Comparison of ENCODE assay signal across 9 cellular contexts in genomic region chr9:137454506-137455360, GRCh38. TPM values are rescaled to one million over a fixed set of nuclear protein-coding genes. Genes with fewer than 3 reads are reported as not detected.
DNase-seq lines count a peak whose midpoint lies in the region; ATAC-seq, FAIRE-seq and TF ChIP-seq lines count a peak whose summit lies in the region.
"Had no signal": no experiment of that assay in that cellular context is flagged by ENCODE, and none has a peak within 500 bp of the region (broad histone marks: within the 10 kb centered on the region; RNA-seq: fewer than 3 reads in every experiment).

No MANE protein-coding gene starts in this region.

- ATAC-seq in A549 (no peak), GM18519 (IDR thresholded peaks at IDR 0.05; ENCODE audit: low FRiP score, unreplicated experiment) (no peak), HG03565 (IDR thresholded peaks at IDR 0.05; ENCODE audit: unreplicated experiment) (no peak), HG03280 (IDR thresholded peaks at IDR 0.05; ENCODE audit: unreplicated experiment) (no peak)

- no peak for TF ChIP-seq POLR2A in A549 (IDR thresholded peaks at IDR 0.05; ENCODE audit: low read length)
- TF ChIP-seq POLR2A in endothelial cell of umbilical vein (IDR thresholded peaks at IDR 0.05; ENCODE audit: low read depth, low read length), result no peak

- no peaks in the 10 kb centered on the region for H4K20me1 ChIP-seq in endothelial cell of umbilical vein (replicated peaks; ENCODE audit: control insufficient read depth, extremely low read depth, insufficient read depth, low read length)

- H3K27me3 ChIP-seq in NT2/D1 (ENCODE audit: insufficient read depth, insufficient read length) (no peaks in the 10 kb centered on the region), endothelial cell of umbilical vein (ENCODE audit: control insufficient read depth in 2 of 2, insufficient read depth in 2 of 2, low read length in 2 of 2) (no peaks in the 10 kb centered on the region), mucosa of rectum (ENCODE audit: control insufficient read depth in 2 of 2, insufficient read depth in 2 of 2, low read length in 2 of 2) (no peaks in the 10 kb centered on the region)

- peaks cover 36% of the 10 kb centered on the region for H3K4me1 ChIP-seq in A549
- H3K4me1 ChIP-seq in NT2/D1 (ENCODE audit: insufficient read depth, insufficient read length), result peaks cover 50% of the 10 kb centered on the region
- H3K4me1 ChIP-seq in endothelial cell of umbilical vein (ENCODE audit: control insufficient read depth, extremely low read depth, insufficient read depth, low read length), result peaks cover 11% of the 10 kb centered on the region
- H3K4me1 ChIP-seq in mucosa of rectum (ENCODE audit: control insufficient read depth in 2 of 2, insufficient read depth in 2 of 2, low read length in 2 of 2), result peaks cover 21 to 22% of the 10 kb centered on the region in 2 donors

- dilution Hi-C loops in endothelial cell of umbilical vein (cut with MboI; ENCODE audit: extremely low pct_ligation_motif_present, low sequenced_read_pairs), result no loop called here

- TF ChIP-seq EP300 in A549 (IDR thresholded peaks at IDR 0.05), result no peak

- no TSS peak for BruUV-seq in endothelial cell of umbilical vein (replicated peaks; lab: Mats Ljungman, UMichigan)

- no peak for FAIRE-seq in A549 (lab: Jason Lieb, UNC)
- FAIRE-seq in endothelial cell of umbilical vein (lab: Jason Lieb, UNC), result no peak
- FAIRE-seq: G401.6 had no signal

- H3K9me1 ChIP-seq in endothelial cell of umbilical vein (replicated peaks; ENCODE audit: control insufficient read depth, extremely low read depth, insufficient read depth, low read length), result no peaks in the 10 kb centered on the region

- H3K36me3 ChIP-seq in NT2/D1 (ENCODE audit: insufficient read depth, insufficient read length, low read length) (peaks cover 61% of the 10 kb centered on the region), endothelial cell of umbilical vein (ENCODE audit: control insufficient read depth in 2 of 2, extremely low read depth in 1 of 2, insufficient read depth in 2 of 2, low read length in 2 of 2) (peaks cover 3 to 4% of the 10 kb centered on the region in 2 experiments), mucosa of rectum (ENCODE audit: control insufficient read depth in 2 of 2, insufficient read depth in 2 of 2, low read length in 2 of 2) (peaks cover 0 to 3% of the 10 kb centered on the region in 2 donors)

- peak overlapping the region; percentile 75 for H2AFZ ChIP-seq in endothelial cell of umbilical vein (ENCODE audit: low read depth, low read length)

- H3K9me3 ChIP-seq in A549 (no peaks in the 10 kb centered on the region), NT2/D1 (ENCODE audit: insufficient read depth, low read length) (no peaks in the 10 kb centered on the region), endothelial cell of umbilical vein (replicated peaks; ENCODE audit: control insufficient read depth, insufficient read depth, low read length) (no peaks in the 10 kb centered on the region), mucosa of rectum (ENCODE audit: control insufficient read depth in 2 of 2, low read length in 2 of 2) (no peaks in the 10 kb centered on the region)

- DNase-seq in A549 (ENCODE audit: low read depth in 1 of 2, low spot score in 1 of 2) (no peak), NT2/D1 (ENCODE audit: low read depth, low spot score) (no peak), endothelial cell of umbilical vein (ENCODE audit: low read depth, low spot score) (peak; percentile 10), amygdala (lab: John Stamatoyannopoulos, UW) (no peak)

- intact Hi-C loops in endothelial cell of umbilical vein (cut with micrococcal nuclease), result no loop called here

- H3K9ac ChIP-seq in NT2/D1 (ENCODE audit: insufficient read length, low read depth) (peak overlapping the region; percentile 72), endothelial cell of umbilical vein (replicated peaks; ENCODE audit: extremely low read depth, insufficient read depth, low read length) (no peak overlapping the region), mucosa of rectum (ENCODE audit: low read depth in 1 of 2, low read length in 2 of 2) (peak overlapping the region; percentile 83 to 94)

- 80% methylated on average over 29 of the region's 33 CpGs for WGBS in A549 (ENCODE audit: missing lambda C conversion rate)

- H3K27ac ChIP-seq in A549 (peak overlapping the region in 1 of 2 experiments; percentile 46; a peak in 2 of 6 replicates), endothelial cell of umbilical vein (ENCODE audit: insufficient read depth, low read depth, low read length) (peak overlapping the region; percentile 12), mucosa of rectum (ENCODE audit: low read depth in 2 of 2, low read length in 2 of 2) (peak overlapping the region; percentile 92 to 95)

- peaks cover 9% of the 10 kb centered on the region for H3K79me2 ChIP-seq in endothelial cell of umbilical vein (ENCODE audit: control insufficient read depth, insufficient read depth, low read length)

- TF ChIP-seq RAD21 in A549 (conservative IDR thresholded peaks at IDR 0.05 in 1 of 2, IDR thresholded peaks at IDR 0.05 in 1 of 2), result no peak

- H3K4me3 ChIP-seq in A549 (no peak overlapping the region), NT2/D1 (ENCODE audit: insufficient read length, low read depth) (peak overlapping the region; percentile 24), endothelial cell of umbilical vein (replicated peaks in 1 of 3; ENCODE audit: insufficient read depth in 1 of 3, low read depth in 1 of 3, low read length in 3 of 3) (peak overlapping the region in 2 of 3 experiments; percentile 30 to 47), mucosa of rectum (ENCODE audit: low read length in 2 of 2) (peak overlapping the region; percentile 61 to 77)

- POLR2A ChIA-PET in A549 (lab: Yijun Ruan, JAX), result no interaction called here
- POLR2A ChIA-PET in endothelial cell of umbilical vein (lab: Charles Lee), result no interaction called here

- peak overlapping the region; percentile 43 for H3K4me2 ChIP-seq in A549
- peak overlapping the region; percentile 57 for H3K4me2 ChIP-seq in endothelial cell of umbilical vein (ENCODE audit: insufficient read depth, low read length)

- TF ChIP-seq CTCF in A549 (IDR thresholded peaks at IDR 0.05) (no peak), endothelial cell of umbilical vein (IDR thresholded peaks at IDR 0.05; ENCODE audit: extremely low read depth in 1 of 2, insufficient read depth in 1 of 2, low read depth in 1 of 2, low read length in 2 of 2) (no peak)

- CTCF ChIA-PET in A549 (lab: Yijun Ruan, JAX), result interaction anchor here (1.0 to 5.8 kb wide), 4 partner anchors 10 to 153 kb away, joined by 3 to 35 read pairs (median 9); partner anchors contain the start of genes EXD3, NOXA1 and NRARP
- CTCF ChIA-PET in endothelial cell of umbilical vein (lab: Charles Lee), result interaction anchor here (0.6 to 0.9 kb wide), 2 partner anchors 12 to 783 kb away, joined by 3 read pairs; no protein-coding TSS in a partner anchor

RNA-seq across cellular contexts. Expression of gene NSMF, which starts 4.4 kb away (rescaled TPM):
- polyA plus RNA-seq in A549 (2011; rRNA removed) (16.0 and 20.0 TPM in 2 replicates), A549 (2017; fragmentation: RNase III; extraction: RNeasy Plus Mini Kit Qiagen cat#74134 plus additional on column Dnase treatment) (29.2 to 35.0 TPM (median 33.0 TPM) in 3 replicates), endothelial cell of umbilical vein (53.7 and 66.9 TPM in 2 replicates)
- polyA plus RNA-seq in A549 (2012; cell fraction: cytosol; rRNA removed), result 33.6 and 46.9 TPM in 2 replicates
- polyA plus RNA-seq in A549 (2012; cell fraction: nucleus; rRNA removed), result 116 and 143 TPM in 2 replicates
- 21.3 and 25.0 TPM in 2 replicates for polyA minus RNA-seq in A549 (2011; rRNA and poly(A)+ RNA removed)
- 43.3 and 45.4 TPM in 2 replicates for total RNA-seq in endothelial cell of umbilical vein
- polyA plus RNA-seq in endothelial cell of umbilical vein (2011; cell fraction: cytosol; rRNA removed), result 31.4 and 40.5 TPM in 2 replicates
- polyA plus RNA-seq in endothelial cell of umbilical vein (2011; cell fraction: nucleus; rRNA removed), result 152 and 169 TPM in 2 replicates
- 46.1 and 63.1 TPM in 2 replicates for polyA plus RNA-seq in endothelial cell of umbilical vein (2012)
- 18.8 and 27.5 TPM in 2 replicates for polyA minus RNA-seq in endothelial cell of umbilical vein
- 31.5 TPM for polyA minus RNA-seq in endothelial cell of umbilical vein (2011; cell fraction: cytosol; rRNA and poly(A)+ RNA removed)
- polyA minus RNA-seq in endothelial cell of umbilical vein (2011; cell fraction: nucleus; rRNA and poly(A)+ RNA removed), result 23.9 and 33.3 TPM in 2 replicates

RNA-seq across cellular contexts. Expression of gene ENTPD8, which starts 13.6 kb away (rescaled TPM):
- polyA plus RNA-seq in A549 (2011; rRNA removed) (0.18 and 0.22 TPM in 2 replicates), A549 (2017; fragmentation: RNase III; extraction: RNeasy Plus Mini Kit Qiagen cat#74134 plus additional on column Dnase treatment) (0.21 to 0.41 TPM (median 0.36 TPM) in 3 replicates), endothelial cell of umbilical vein (0.44 and 0.45 TPM in 2 replicates)
- 0.22 and 0.29 TPM in 2 replicates for polyA plus RNA-seq in A549 (2012; cell fraction: cytosol; rRNA removed)
- 3.6 TPM in 2 replicates for polyA plus RNA-seq in A549 (2012; cell fraction: nucleus; rRNA removed)
- polyA minus RNA-seq in A549 (2011; rRNA and poly(A)+ RNA removed), result 0.08 TPM in 1 of 2 replicates, not detected in the other
- 0.42 and 0.51 TPM in 2 replicates for total RNA-seq in endothelial cell of umbilical vein
- 0.14 and 0.21 TPM in 2 replicates for polyA plus RNA-seq in endothelial cell of umbilical vein (2011; cell fraction: cytosol; rRNA removed)
- polyA plus RNA-seq in endothelial cell of umbilical vein (2011; cell fraction: nucleus; rRNA removed), result 2.5 and 3.6 TPM in 2 replicates
- polyA plus RNA-seq in endothelial cell of umbilical vein (2012), result 0.12 and 0.14 TPM in 2 replicates
- polyA minus RNA-seq in endothelial cell of umbilical vein, result not detected in 2 replicates
- polyA minus RNA-seq in endothelial cell of umbilical vein (2011; cell fraction: cytosol; rRNA and poly(A)+ RNA removed), result not detected
- 0.24 TPM in 1 of 2 replicates, not detected in the other for polyA minus RNA-seq in endothelial cell of umbilical vein (2011; cell fraction: nucleus; rRNA and poly(A)+ RNA removed)

RNA-seq across cellular contexts. Expression of gene NOXA1, which starts 31.5 kb away (rescaled TPM):
- polyA plus RNA-seq in A549 (2011; rRNA removed) (0.44 and 0.58 TPM in 2 replicates), A549 (2017; fragmentation: RNase III; extraction: RNeasy Plus Mini Kit Qiagen cat#74134 plus additional on column Dnase treatment) (1.1 to 1.9 TPM (median 1.5 TPM) in 3 replicates), endothelial cell of umbilical vein (0.40 and 0.51 TPM in 2 replicates)
- 0.63 and 1.1 TPM in 2 replicates for polyA plus RNA-seq in A549 (2012; cell fraction: cytosol; rRNA removed)
- 3.9 and 6.1 TPM in 2 replicates for polyA plus RNA-seq in A549 (2012; cell fraction: nucleus; rRNA removed)
- polyA minus RNA-seq in A549 (2011; rRNA and poly(A)+ RNA removed), result 0.19 and 0.33 TPM in 2 replicates
- 0.91 and 1.3 TPM in 2 replicates for total RNA-seq in endothelial cell of umbilical vein
- polyA plus RNA-seq in endothelial cell of umbilical vein (2011; cell fraction: cytosol; rRNA removed), result 0.20 TPM in 1 of 2 replicates, not detected in the other
- 1.6 and 1.7 TPM in 2 replicates for polyA plus RNA-seq in endothelial cell of umbilical vein (2011; cell fraction: nucleus; rRNA removed)
- polyA plus RNA-seq in endothelial cell of umbilical vein (2012), result 0.13 and 0.52 TPM in 2 replicates
- polyA minus RNA-seq in endothelial cell of umbilical vein, result 0.13 and 0.19 TPM in 2 replicates
- 1.8 TPM for polyA minus RNA-seq in endothelial cell of umbilical vein (2011; cell fraction: cytosol; rRNA and poly(A)+ RNA removed)
- polyA minus RNA-seq in endothelial cell of umbilical vein (2011; cell fraction: nucleus; rRNA and poly(A)+ RNA removed), result 0.67 TPM in 1 of 2 replicates, not detected in the other

RNA-seq across cellular contexts. Expression of gene EXD3, which starts 31.8 kb away (rescaled TPM):
- 3.3 and 3.4 TPM in 2 replicates for polyA plus RNA-seq in A549 (2011; rRNA removed)
- polyA plus RNA-seq in A549 (2012; cell fraction: cytosol; rRNA removed), result 2.3 and 4.1 TPM in 2 replicates
- 11.3 and 14.6 TPM in 2 replicates for polyA plus RNA-seq in A549 (2012; cell fraction: nucleus; rRNA removed)
- polyA plus RNA-seq in A549 (2017; fragmentation: RNase III; extraction: RNeasy Plus Mini Kit Qiagen cat#74134 plus additional on column Dnase treatment), result 4.0 to 5.4 TPM (median 4.5 TPM) in 3 replicates
- 2.5 and 3.5 TPM in 2 replicates for polyA minus RNA-seq in A549 (2011; rRNA and poly(A)+ RNA removed)
- 26.6 and 30.3 TPM in 2 replicates for total RNA-seq in endothelial cell of umbilical vein
- 17.7 and 24.7 TPM in 2 replicates for polyA plus RNA-seq in endothelial cell of umbilical vein
- polyA plus RNA-seq in endothelial cell of umbilical vein (2011; cell fraction: cytosol; rRNA removed), result 7.6 and 11.8 TPM in 2 replicates
- 34.8 and 44.7 TPM in 2 replicates for polyA plus RNA-seq in endothelial cell of umbilical vein (2011; cell fraction: nucleus; rRNA removed)
- 12.4 and 21.6 TPM in 2 replicates for polyA plus RNA-seq in endothelial cell of umbilical vein (2012)
- polyA minus RNA-seq in endothelial cell of umbilical vein, result 11.0 and 15.0 TPM in 2 replicates
- polyA minus RNA-seq in endothelial cell of umbilical vein (2011; cell fraction: cytosol; rRNA and poly(A)+ RNA removed), result 4.9 TPM
- polyA minus RNA-seq in endothelial cell of umbilical vein (2011; cell fraction: nucleus; rRNA and poly(A)+ RNA removed), result 13.0 and 26.5 TPM in 2 replicates
